9 cellular contexts compared by ENCODE assay signal in genomic region chr2:46229134-46230063, GRCh38.
A peak's percentile ranks its signal among the peaks of the same experiment; 100 is the strongest.
DNase-seq lines count a peak whose midpoint lies in the region; ATAC-seq and TF ChIP-seq lines count a peak whose summit lies in the region.
"Had no signal": no experiment of that assay in that cellular context is flagged by ENCODE, and none has a peak within 500 bp of the region (broad histone marks: within the 10 kb centered on the region; RNA-seq: fewer than 3 reads in every experiment).

No MANE protein-coding gene starts in this region.

- peak overlapping the region; percentile 22 to 42 for H3K4me3 Mint-ChIP-seq in effector memory CD8-positive, alpha-beta T cell
- H3K4me3 Mint-ChIP-seq: naive B cell had no signal

- peak overlapping the region in 2 of 4 donors; percentile 5 to 53 for H3K27ac ChIP-seq in body of pancreas
- no peak overlapping the region for H3K27ac ChIP-seq in right cardiac atrium (ENCODE audit: low read length)

- DNase-seq in MV-4-11 (lab: John Stamatoyannopoulos, UW) = peak; percentile 85
- peak; percentile 24 to 29 (median 25) for DNase-seq in effector memory CD8-positive, alpha-beta T cell
- no peak for DNase-seq in NCI-H82 (lab: John Stamatoyannopoulos, UW)
- no peak for DNase-seq in body of pancreas
- no peak for DNase-seq in mucosa of gallbladder (ENCODE audit: low spot score)
- DNase-seq in right cardiac atrium = no peak
- DNase-seq: naive B cell had no signal

- H3K27me3 Mint-ChIP-seq in effector memory CD8-positive, alpha-beta T cell = no peaks in the 10 kb centered on the region

- no peaks in the 10 kb centered on the region for H3K36me3 Mint-ChIP-seq in effector memory CD8-positive, alpha-beta T cell (ENCODE audit: insufficient read depth)
- H3K36me3 Mint-ChIP-seq: naive B cell had no signal

- TF ChIP-seq CTCF in body of pancreas (IDR thresholded peaks at IDR 0.05) = no peak

- WGBS in body of pancreas, 2 donors = 73 to 75% methylated on average over 11 of the region's 11 CpGs
- WGBS in right cardiac atrium = 77% methylated on average over 11 of the region's 11 CpGs

- intact Hi-C loops in body of pancreas (cut with DNase I) = no loop called here
- intact Hi-C loops in right cardiac atrium (cut with DNase I) = no loop called here

- ATAC-seq in GM18520 (IDR thresholded peaks at IDR 0.05; ENCODE audit: unreplicated experiment) = peak; percentile 38
- ATAC-seq in GM21825 (IDR thresholded peaks at IDR 0.05; ENCODE audit: unreplicated experiment) = peak; percentile 57
- ATAC-seq in effector memory CD8-positive, alpha-beta T cell (replicated peaks) = peak; percentile 92
- no peak for ATAC-seq in body of pancreas
- no peak for ATAC-seq in right cardiac atrium

- H3K27me3 ChIP-seq in body of pancreas (no peaks in the 10 kb centered on the region), right cardiac atrium (ENCODE audit: control insufficient read depth, insufficient read depth) (no peaks in the 10 kb centered on the region)

- no peaks in the 10 kb centered on the region for H3K9me3 Mint-ChIP-seq in effector memory CD8-positive, alpha-beta T cell

- TF ChIP-seq POLR2A in body of pancreas (IDR thresholded peaks at IDR 0.05) = no peak

- no peaks in the 10 kb centered on the region for H3K36me3 ChIP-seq in body of pancreas (replicated peaks in 1 of 2; ENCODE audit: insufficient read depth in 1 of 2, low read depth in 2 of 2)

- peak overlapping the region; percentile 67 to 90 for H3K27ac Mint-ChIP-seq in effector memory CD8-positive, alpha-beta T cell
- H3K27ac Mint-ChIP-seq: naive B cell had no signal

- H3K9me3 ChIP-seq in body of pancreas (no peaks in the 10 kb centered on the region), right cardiac atrium (ENCODE audit: control insufficient read depth, low read length) (no peaks in the 10 kb centered on the region)

- H3K4me1 ChIP-seq in body of pancreas (peaks cover 19% of the 10 kb centered on the region), right cardiac atrium (ENCODE audit: control insufficient read depth, insufficient read depth, low read length) (peaks cover 12% of the 10 kb centered on the region)

- H3K4me3 ChIP-seq in body of pancreas (no peak overlapping the region), right cardiac atrium (ENCODE audit: low read length) (no peak overlapping the region)

- peaks cover 21 to 30% of the 10 kb centered on the region in 2 donors for H3K4me1 Mint-ChIP-seq in effector memory CD8-positive, alpha-beta T cell (ENCODE audit: low read depth in 2 of 2)

Comparison
In these comparisons a context has a peak if more than half of its experiments do, and no peak if none do; other contexts are left out.
1. ATAC-seq: peak in GM18520 (single experiment), GM21825 (single experiment) and effector memory CD8-positive, alpha-beta T cell (single experiment); none in body of pancreas (single experiment) and right cardiac atrium (0 of 2).
2. DNase-seq: peak in MV-4-11 (single experiment) and effector memory CD8-positive, alpha-beta T cell (3 of 3); none in NCI-H82 (single experiment), body of pancreas (0 of 4), mucosa of gallbladder (single experiment) and right cardiac atrium (0 of 3).